In genomic region chr2:27489118-27489497, GRCh38 we compare ENCODE assay signal across 8 cellular contexts. TPM values are rescaled to one million over a fixed set of nuclear protein-coding genes. Genes with fewer than 3 reads are reported as not detected.
A peak's percentile ranks its signal among the peaks of the same experiment; 100 is the strongest.
DNase-seq lines count a peak whose midpoint lies in the region; ATAC-seq and TF ChIP-seq lines count a peak whose summit lies in the region.

No MANE protein-coding gene starts in this region.

- H3K27ac ChIP-seq in PC-9 = peak overlapping the region; percentile 21

- H3K4me2 ChIP-seq in PC-9 = peak overlapping the region; percentile 94

- 0 out of 2 replicates have a peak, but pooled peaks cover 8% of the 10 kb centered on the region for H3K79me2 ChIP-seq in PC-9 (ENCODE audit: low read depth)

- no peaks in the 10 kb centered on the region for H4K20me1 ChIP-seq in PC-9 (ENCODE audit: insufficient read depth)

- DNase-seq in BE2C (no peak), PC-9 (no peak), dermis blood vessel endothelial cell (peak; percentile 50), midbrain (lab: John Stamatoyannopoulos, UW) (peak; percentile 50), NCI-H2171 (lab: John Stamatoyannopoulos, UW) (no peak), iPS-NIHi11 (ENCODE audit: low spot score) (no peak), HT-29 (ENCODE audit: low spot score) (no peak)

- H2AFZ ChIP-seq in PC-9 = peak overlapping the region; percentile 97

- POLR2A ChIA-PET in PC-9 (lab: Charles Lee; ENCODE audit: unreplicated experiment) = no interaction called here

- no TSS peak for BruUV-seq in PC-9 (replicated peaks; lab: Mats Ljungman, UMichigan)

- no peaks in the 10 kb centered on the region; the same call in 1 of the 2 replicates for H3K36me3 ChIP-seq in BE2C
- no peaks in the 10 kb centered on the region for H3K36me3 ChIP-seq in PC-9 (ENCODE audit: low read depth)

- TF ChIP-seq CTCF in BE2C (IDR thresholded peaks at IDR 0.05; ENCODE audit: low read depth, low read length) (no peak), PC-9 (conservative IDR thresholded peaks at IDR 0.05) (no peak)

- no peaks in the 10 kb centered on the region for H3K9me2 ChIP-seq in PC-9 (ENCODE audit: insufficient read depth)

- H3K9me3 ChIP-seq in BE2C = no peaks in the 10 kb centered on the region
- H3K9me3 ChIP-seq in PC-9 (ENCODE audit: insufficient read depth, low read depth) = no peaks in the 10 kb centered on the region

- peak overlapping the region; percentile 96 for H3K4me3 ChIP-seq in BE2C (ENCODE audit: low read depth, low read length)
- peak overlapping the region; percentile 65 for H3K4me3 ChIP-seq in PC-9

- peaks cover 15% of the 10 kb centered on the region for H3F3A ChIP-seq in PC-9 (ENCODE audit: insufficient read depth, low read depth)

- peak; percentile 4 for ATAC-seq in GM21381 (IDR thresholded peaks at IDR 0.05; ENCODE audit: unreplicated experiment)

- intact Hi-C loops in PC-9 (cut with micrococcal nuclease; ENCODE audit: unreplicated experiment) = loop anchor here (1.0 to 2.0 kb wide), 2 partner anchors 47 to 140 kb away; partner anchors contain the start of genes CCDC121, GPN1 and KRTCAP3

- CTCF ChIA-PET in PC-9 (lab: Charles Lee) = no interaction called here

- H3K27me3 ChIP-seq in BE2C (peaks cover 2% of the 10 kb centered on the region), PC-9 (ENCODE audit: insufficient read depth, low read depth) (no peaks in the 10 kb centered on the region)

- H3K4me1 ChIP-seq in BE2C (no peaks in the 10 kb centered on the region), PC-9 (replicated peaks; ENCODE audit: insufficient read depth) (peaks cover 12% of the 10 kb centered on the region)

RNA-seq across cellular contexts. Expression of gene IFT172, which starts 0.4 kb away (rescaled TPM):
- polyA plus RNA-seq in BE2C (2012; ENCODE audit: insufficient read depth, insufficient read length, low read depth) = 34.7 TPM
- 26.2 and 27.2 TPM in 2 replicates for total RNA-seq in PC-9 (2021)
- total RNA-seq in dermis blood vessel endothelial cell = 13.9 and 17.2 TPM in 2 replicates
- 21.1 and 24.0 TPM in 2 replicates for total RNA-seq in HT-29 (2014; rRNA removed; shearing (Covaris generic))

RNA-seq across cellular contexts. Expression of gene FNDC4, which starts 5.9 kb away (rescaled TPM):
- polyA plus RNA-seq in BE2C (2012; ENCODE audit: insufficient read depth, insufficient read length, low read depth) = not detected
- total RNA-seq in PC-9 (2021) (5.3 and 6.3 TPM in 2 replicates), dermis blood vessel endothelial cell (14.5 and 17.9 TPM in 2 replicates)
- total RNA-seq in HT-29 (2014; rRNA removed; shearing (Covaris generic)) = 0.26 TPM in 1 of 2 replicates, not detected in the other

RNA-seq across cellular contexts. Expression of gene GCKR, which starts 7.5 kb away (rescaled TPM):
- not detected for polyA plus RNA-seq in BE2C (2012; ENCODE audit: insufficient read depth, insufficient read length, low read depth)
- total RNA-seq in PC-9 (2021) (3.4 and 4.0 TPM in 2 replicates), dermis blood vessel endothelial cell (0.05 and 0.85 TPM in 2 replicates)
- total RNA-seq in HT-29 (2014; rRNA removed; shearing (Covaris generic)) = 0.76 and 1.4 TPM in 2 replicates

RNA-seq across cellular contexts. Expression of gene KRTCAP3, which starts 46.9 kb away (rescaled TPM):
- 1.8 TPM for polyA plus RNA-seq in BE2C (2012; ENCODE audit: insufficient read depth, insufficient read length, low read depth)
- 62.9 and 91.7 TPM in 2 replicates for total RNA-seq in PC-9 (2021)
- 0.47 and 0.51 TPM in 2 replicates for total RNA-seq in dermis blood vessel endothelial cell
- 29.3 and 30.4 TPM in 2 replicates for total RNA-seq in HT-29 (2014; rRNA removed; shearing (Covaris generic))

Comparison
In these comparisons a context has a peak if more than half of its experiments do, and no peak if none do; other contexts are left out.
1. DNase-seq: peak in dermis blood vessel endothelial cell (single experiment) and midbrain (single experiment); none in BE2C (single experiment), PC-9 (0 of 2), NCI-H2171 (single experiment), iPS-NIHi11 (single experiment) and HT-29 (single experiment).